1 cellular context compared by ENCODE assay signal in the genomic region with DNA sequence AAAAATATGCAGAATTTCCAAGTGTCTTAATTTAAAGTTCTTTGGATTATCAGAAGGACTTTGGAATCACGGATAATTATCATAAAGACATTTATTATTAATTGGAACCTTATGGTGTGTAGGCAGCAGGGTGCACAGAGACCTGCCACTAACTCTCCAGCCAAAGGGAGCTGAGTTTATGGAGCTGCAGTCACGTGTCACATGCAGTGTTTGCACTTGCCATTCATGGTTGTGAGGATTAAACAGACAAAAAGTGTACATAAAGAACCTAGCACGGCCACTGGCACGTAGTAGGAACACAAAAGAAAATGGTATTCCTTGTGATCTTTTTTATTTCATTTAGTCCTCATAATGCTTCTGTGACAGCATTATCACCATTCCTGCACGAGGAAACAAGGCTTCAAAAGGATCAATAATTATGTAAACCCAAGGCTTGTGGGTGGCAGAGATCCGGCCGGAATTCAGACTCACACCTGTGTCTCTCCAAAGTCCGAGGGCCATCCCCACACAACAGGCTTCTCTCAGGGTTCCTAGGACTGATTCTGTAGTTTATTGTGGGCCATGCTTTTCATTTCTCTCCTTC.
TF ChIP-seq lines count a peak whose summit lies in the region.

No MANE protein-coding gene starts in this region.

TF ChIP-seq in GM23338, 12 proteins besides CTCF, POLR2A, EP300 and RAD21 (continued from another document):
- TF ChIP-seq, protein P1, sequence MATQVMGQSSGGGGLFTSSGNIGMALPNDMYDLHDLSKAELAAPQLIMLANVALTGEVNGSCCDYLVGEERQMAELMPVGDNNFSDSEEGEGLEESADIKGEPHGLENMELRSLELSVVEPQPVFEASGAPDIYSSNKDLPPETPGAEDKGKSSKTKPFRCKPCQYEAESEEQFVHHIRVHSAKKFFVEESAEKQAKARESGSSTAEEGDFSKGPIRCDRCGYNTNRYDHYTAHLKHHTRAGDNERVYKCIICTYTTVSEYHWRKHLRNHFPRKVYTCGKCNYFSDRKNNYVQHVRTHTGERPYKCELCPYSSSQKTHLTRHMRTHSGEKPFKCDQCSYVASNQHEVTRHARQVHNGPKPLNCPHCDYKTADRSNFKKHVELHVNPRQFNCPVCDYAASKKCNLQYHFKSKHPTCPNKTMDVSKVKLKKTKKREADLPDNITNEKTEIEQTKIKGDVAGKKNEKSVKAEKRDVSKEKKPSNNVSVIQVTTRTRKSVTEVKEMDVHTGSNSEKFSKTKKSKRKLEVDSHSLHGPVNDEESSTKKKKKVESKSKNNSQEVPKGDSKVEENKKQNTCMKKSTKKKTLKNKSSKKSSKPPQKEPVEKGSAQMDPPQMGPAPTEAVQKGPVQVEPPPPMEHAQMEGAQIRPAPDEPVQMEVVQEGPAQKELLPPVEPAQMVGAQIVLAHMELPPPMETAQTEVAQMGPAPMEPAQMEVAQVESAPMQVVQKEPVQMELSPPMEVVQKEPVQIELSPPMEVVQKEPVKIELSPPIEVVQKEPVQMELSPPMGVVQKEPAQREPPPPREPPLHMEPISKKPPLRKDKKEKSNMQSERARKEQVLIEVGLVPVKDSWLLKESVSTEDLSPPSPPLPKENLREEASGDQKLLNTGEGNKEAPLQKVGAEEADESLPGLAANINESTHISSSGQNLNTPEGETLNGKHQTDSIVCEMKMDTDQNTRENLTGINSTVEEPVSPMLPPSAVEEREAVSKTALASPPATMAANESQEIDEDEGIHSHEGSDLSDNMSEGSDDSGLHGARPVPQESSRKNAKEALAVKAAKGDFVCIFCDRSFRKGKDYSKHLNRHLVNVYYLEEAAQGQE (IDR thresholded peaks at IDR 0.05; ENCODE audit: unreplicated experiment), result no peak
- TF ChIP-seq CREB1 (CRISPR knock-in tag; IDR thresholded peaks at IDR 0.05; ENCODE audit: low read depth) (no peak), ZNF114 (CRISPR knock-in tag; IDR thresholded peaks at IDR 0.05) (no peak), STAT1 (IDR thresholded peaks at IDR 0.05; ENCODE audit: unreplicated experiment) (no peak), JUNB (IDR thresholded peaks at IDR 0.05; ENCODE audit: unreplicated experiment) (no peak), ZNF331 (CRISPR knock-in tag; IDR thresholded peaks at IDR 0.05; ENCODE audit: low read depth) (no peak), EZH2phosphoT487 (IDR thresholded peaks at IDR 0.05; ENCODE audit: unreplicated experiment) (no peak)
- TF ChIP-seq, protein P2, sequence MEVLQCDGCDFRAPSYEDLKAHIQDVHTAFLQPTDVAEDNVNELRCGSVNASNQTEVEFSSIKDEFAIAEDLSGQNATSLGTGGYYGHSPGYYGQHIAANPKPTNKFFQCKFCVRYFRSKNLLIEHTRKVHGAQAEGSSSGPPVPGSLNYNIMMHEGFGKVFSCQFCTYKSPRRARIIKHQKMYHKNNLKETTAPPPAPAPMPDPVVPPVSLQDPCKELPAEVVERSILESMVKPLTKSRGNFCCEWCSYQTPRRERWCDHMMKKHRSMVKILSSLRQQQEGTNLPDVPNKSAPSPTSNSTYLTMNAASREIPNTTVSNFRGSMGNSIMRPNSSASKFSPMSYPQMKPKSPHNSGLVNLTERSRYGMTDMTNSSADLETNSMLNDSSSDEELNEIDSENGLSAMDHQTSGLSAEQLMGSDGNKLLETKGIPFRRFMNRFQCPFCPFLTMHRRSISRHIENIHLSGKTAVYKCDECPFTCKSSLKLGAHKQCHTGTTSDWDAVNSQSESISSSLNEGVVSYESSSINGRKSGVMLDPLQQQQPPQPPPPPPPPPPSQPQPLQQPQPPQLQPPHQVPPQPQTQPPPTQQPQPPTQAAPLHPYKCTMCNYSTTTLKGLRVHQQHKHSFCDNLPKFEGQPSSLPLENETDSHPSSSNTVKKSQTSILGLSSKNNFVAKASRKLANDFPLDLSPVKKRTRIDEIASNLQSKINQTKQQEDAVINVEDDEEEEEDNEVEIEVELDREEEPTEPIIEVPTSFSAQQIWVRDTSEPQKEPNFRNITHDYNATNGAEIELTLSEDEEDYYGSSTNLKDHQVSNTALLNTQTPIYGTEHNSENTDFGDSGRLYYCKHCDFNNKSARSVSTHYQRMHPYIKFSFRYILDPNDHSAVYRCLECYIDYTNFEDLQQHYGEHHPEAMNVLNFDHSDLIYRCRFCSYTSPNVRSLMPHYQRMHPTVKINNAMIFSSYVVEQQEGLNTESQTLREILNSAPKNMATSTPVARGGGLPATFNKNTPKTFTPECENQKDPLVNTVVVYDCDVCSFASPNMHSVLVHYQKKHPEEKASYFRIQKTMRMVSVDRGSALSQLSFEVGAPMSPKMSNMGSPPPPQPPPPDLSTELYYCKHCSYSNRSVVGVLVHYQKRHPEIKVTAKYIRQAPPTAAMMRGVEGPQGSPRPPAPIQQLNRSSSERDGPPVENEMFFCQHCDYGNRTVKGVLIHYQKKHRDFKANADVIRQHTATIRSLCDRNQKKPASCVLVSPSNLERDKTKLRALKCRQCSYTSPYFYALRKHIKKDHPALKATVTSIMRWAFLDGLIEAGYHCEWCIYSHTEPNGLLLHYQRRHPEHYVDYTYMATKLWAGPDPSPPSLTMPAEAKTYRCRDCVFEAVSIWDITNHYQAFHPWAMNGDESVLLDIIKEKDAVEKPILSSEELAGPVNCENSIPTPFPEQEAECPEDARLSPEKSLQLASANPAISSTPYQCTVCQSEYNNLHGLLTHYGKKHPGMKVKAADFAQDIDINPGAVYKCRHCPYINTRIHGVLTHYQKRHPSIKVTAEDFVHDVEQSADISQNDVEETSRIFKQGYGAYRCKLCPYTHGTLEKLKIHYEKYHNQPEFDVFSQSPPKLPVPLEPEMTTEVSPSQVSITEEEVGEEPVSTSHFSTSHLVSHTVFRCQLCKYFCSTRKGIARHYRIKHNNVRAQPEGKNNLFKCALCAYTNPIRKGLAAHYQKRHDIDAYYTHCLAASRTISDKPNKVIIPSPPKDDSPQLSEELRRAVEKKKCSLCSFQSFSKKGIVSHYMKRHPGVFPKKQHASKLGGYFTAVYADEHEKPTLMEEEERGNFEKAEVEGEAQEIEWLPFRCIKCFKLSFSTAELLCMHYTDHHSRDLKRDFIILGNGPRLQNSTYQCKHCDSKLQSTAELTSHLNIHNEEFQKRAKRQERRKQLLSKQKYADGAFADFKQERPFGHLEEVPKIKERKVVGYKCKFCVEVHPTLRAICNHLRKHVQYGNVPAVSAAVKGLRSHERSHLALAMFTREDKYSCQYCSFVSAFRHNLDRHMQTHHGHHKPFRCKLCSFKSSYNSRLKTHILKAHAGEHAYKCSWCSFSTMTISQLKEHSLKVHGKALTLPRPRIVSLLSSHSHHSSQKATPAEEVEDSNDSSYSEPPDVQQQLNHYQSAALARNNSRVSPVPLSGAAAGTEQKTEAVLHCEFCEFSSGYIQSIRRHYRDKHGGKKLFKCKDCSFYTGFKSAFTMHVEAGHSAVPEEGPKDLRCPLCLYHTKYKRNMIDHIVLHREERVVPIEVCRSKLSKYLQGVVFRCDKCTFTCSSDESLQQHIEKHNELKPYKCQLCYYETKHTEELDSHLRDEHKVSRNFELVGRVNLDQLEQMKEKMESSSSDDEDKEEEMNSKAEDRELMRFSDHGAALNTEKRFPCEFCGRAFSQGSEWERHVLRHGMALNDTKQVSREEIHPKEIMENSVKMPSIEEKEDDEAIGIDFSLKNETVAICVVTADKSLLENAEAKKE (CRISPR knock-in tag; IDR thresholded peaks at IDR 0.05), result no peak
